8 cellular contexts compared by ENCODE assay signal in the genomic region with DNA sequence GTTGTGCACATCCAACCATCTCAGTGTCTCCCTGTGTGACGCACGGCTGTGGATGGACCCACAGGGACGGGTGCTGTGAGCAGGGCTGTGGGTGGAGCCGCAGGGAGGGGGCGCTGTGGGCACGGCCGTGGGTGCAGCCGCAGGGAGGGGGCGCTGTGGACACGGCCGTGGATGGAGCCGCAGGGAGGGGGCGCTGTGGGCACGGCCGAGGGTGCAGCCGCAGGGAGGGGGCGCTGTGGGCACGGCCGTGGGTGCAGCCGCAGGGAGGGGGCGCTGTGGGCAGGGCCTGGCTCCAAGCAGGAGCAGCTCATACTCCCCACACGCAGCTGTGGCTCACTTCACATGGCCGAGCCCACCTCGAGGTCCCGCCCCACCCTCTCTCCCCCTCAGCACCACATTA.
DNase-seq lines count a peak whose midpoint lies in the region; ATAC-seq and TF ChIP-seq lines count a peak whose summit lies in the region.

No MANE protein-coding gene starts in this region.

- H3K27me3 Mint-ChIP-seq in effector memory CD8-positive, alpha-beta T cell = peaks cover 0 to 7% of the 10 kb centered on the region in 2 donors
- H3K27me3 Mint-ChIP-seq in nephron progenitor cell (ENCODE audit: low read depth, poor library complexity) = peaks cover 6% of the 10 kb centered on the region

- DNase-seq in activated T-cell treated with anti-CD3 and anti-CD28 coated beads for 48 hours (ENCODE audit: low read depth) (peak; percentile 58), activated T-cell treated with anti-CD3 and anti-CD28 coated beads for 4 hours (no peak), T-helper 22 cell (ENCODE audit: low read depth) (peak; percentile 33), midbrain (lab: John Stamatoyannopoulos, UW) (peak; percentile 87), nephron progenitor cell (no peak)
- DNase-seq in effector memory CD8-positive, alpha-beta T cell = peak; percentile 35 to 44 (median 41)

- ATAC-seq in HG02763 (IDR thresholded peaks at IDR 0.05; ENCODE audit: unreplicated experiment) = peak; percentile 55
- peak; percentile 75 for ATAC-seq in effector memory CD8-positive, alpha-beta T cell (replicated peaks)
- ATAC-seq in HG02938 (IDR thresholded peaks at IDR 0.05; ENCODE audit: unreplicated experiment) = no peak

- H3K9me3 Mint-ChIP-seq in effector memory CD8-positive, alpha-beta T cell = no peaks in the 10 kb centered on the region
- H3K9me3 Mint-ChIP-seq in nephron progenitor cell = no peaks in the 10 kb centered on the region

- peaks cover 15% of the 10 kb centered on the region for H3K36me3 Mint-ChIP-seq in effector memory CD8-positive, alpha-beta T cell (ENCODE audit: insufficient read depth)
- peaks cover 42% of the 10 kb centered on the region for H3K36me3 Mint-ChIP-seq in nephron progenitor cell (ENCODE audit: low read depth)

- peaks cover 4 to 10% of the 10 kb centered on the region in 2 donors for H3K4me1 Mint-ChIP-seq in effector memory CD8-positive, alpha-beta T cell (ENCODE audit: low read depth in 2 of 2)
- peaks cover 25% of the 10 kb centered on the region for H3K4me1 Mint-ChIP-seq in nephron progenitor cell

- TF ChIP-seq CTCF in nephron progenitor cell (IDR thresholded peaks at IDR 0.05) = no peak

- H3K4me3 Mint-ChIP-seq in effector memory CD8-positive, alpha-beta T cell = no peak overlapping the region
- no peak overlapping the region for H3K4me3 Mint-ChIP-seq in nephron progenitor cell

- H3K27ac Mint-ChIP-seq in effector memory CD8-positive, alpha-beta T cell = no peak overlapping the region
- no peak overlapping the region for H3K27ac Mint-ChIP-seq in nephron progenitor cell

Comparison
In these comparisons a context has a peak if more than half of its experiments do, and no peak if none do; other contexts are left out.
1. DNase-seq: peak in activated T-cell treated with anti-CD3 and anti-CD28 coated beads for 48 hours (single experiment), T-helper 22 cell (single experiment), effector memory CD8-positive, alpha-beta T cell (3 of 3) and midbrain (single experiment); none in activated T-cell treated with anti-CD3 and anti-CD28 coated beads for 4 hours (single experiment) and nephron progenitor cell (single experiment).